In genomic region chr21:43789276-43790052, GRCh38 we compare ENCODE assay signal across 8 cellular contexts. TPM values are rescaled to one million over a fixed set of nuclear protein-coding genes. Genes with fewer than 3 reads are reported as not detected.
DNase-seq lines count a peak whose midpoint lies in the region; ATAC-seq, FAIRE-seq and TF ChIP-seq lines count a peak whose summit lies in the region.

A gene with protein sequence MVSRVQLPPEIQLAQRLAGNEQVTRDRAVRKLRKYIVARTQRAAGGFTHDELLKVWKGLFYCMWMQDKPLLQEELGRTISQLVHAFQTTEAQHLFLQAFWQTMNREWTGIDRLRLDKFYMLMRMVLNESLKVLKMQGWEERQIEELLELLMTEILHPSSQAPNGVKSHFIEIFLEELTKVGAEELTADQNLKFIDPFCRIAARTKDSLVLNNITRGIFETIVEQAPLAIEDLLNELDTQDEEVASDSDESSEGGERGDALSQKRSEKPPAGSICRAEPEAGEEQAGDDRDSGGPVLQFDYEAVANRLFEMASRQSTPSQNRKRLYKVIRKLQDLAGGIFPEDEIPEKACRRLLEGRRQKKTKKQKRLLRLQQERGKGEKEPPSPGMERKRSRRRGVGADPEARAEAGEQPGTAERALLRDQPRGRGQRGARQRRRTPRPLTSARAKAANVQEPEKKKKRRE (plus strand): TSS chr21:43789577. CDS start chr21:43789630, 53 bp downstream.

- peak; percentile 77 for TF ChIP-seq CTCF in Loucy (conservative IDR thresholded peaks at IDR 0.05; ENCODE audit: low read length)
- peak; percentile 99 for TF ChIP-seq CTCF in RWPE2 (IDR thresholded peaks at IDR 0.05; ENCODE audit: poor library complexity, severe bottlenecking)
- peak; percentile 100 for TF ChIP-seq CTCF in nephron (IDR thresholded peaks at IDR 0.05; ENCODE audit: unreplicated experiment in 3 of 3)

- peaks cover 40% of the 10 kb centered on the region for H3K36me3 Mint-ChIP-seq in activated T-helper 2 cell treated with anti-CD3 and anti-CD28 coated beads, Interferon-gamma antibody, Interleukin-2, Interleukin-4, amounts not matched to agents 10 μg/mL and 5 μg/mL and 100 μg/mL, durations not matched to agents 14 hours and 24 hours and 36 hours (ENCODE audit: low read depth)
- peaks cover 20% of the 10 kb centered on the region for H3K36me3 Mint-ChIP-seq in nephron (ENCODE audit: low read depth)

- H3K36me3 ChIP-seq in Loucy (ENCODE audit: insufficient read depth, low read length) (peaks cover 27% of the 10 kb centered on the region; the same call in 1 of the 2 replicates), RWPE2 (ENCODE audit: low read depth) (peaks cover 44% of the 10 kb centered on the region)

- H2AFZ ChIP-seq in Loucy (ENCODE audit: low read length), result peak within 1 kb of the TSS; percentile 97

- peak within 1 kb of the TSS; percentile 96 for H3K4me3 ChIP-seq in Loucy (ENCODE audit: low read length, poor library complexity, severe bottlenecking)
- H3K4me3 ChIP-seq in RWPE2 (ENCODE audit: severe bottlenecking), result peak within 1 kb of the TSS; percentile 58

- TF ChIP-seq POLR2A in H54 (IDR thresholded peaks at IDR 0.05; ENCODE audit: low read depth, low read length), result peak; percentile 94

- H3K9me3 ChIP-seq in Loucy (ENCODE audit: insufficient read depth, low read depth, low read length) (no peaks in the 10 kb centered on the region), RWPE2 (ENCODE audit: severe bottlenecking) (no peaks in the 10 kb centered on the region)

- peak within 1 kb of the TSS; percentile 94 for H3K27ac Mint-ChIP-seq in activated T-helper 2 cell treated with anti-CD3 and anti-CD28 coated beads, Interferon-gamma antibody, Interleukin-2, Interleukin-4, amounts not matched to agents 10 μg/mL and 5 μg/mL and 100 μg/mL, durations not matched to agents 14 hours and 24 hours and 36 hours
- H3K27ac Mint-ChIP-seq in nephron, result peak within 1 kb of the TSS; percentile 77 to 92 (median 85)

- peak within 1 kb of the TSS; percentile 51 for H3K27ac ChIP-seq in RWPE2 (ENCODE audit: poor library complexity, severe bottlenecking)

- DNase-seq in ELR (ENCODE audit: low read depth) (peak; percentile 86), H54 (ENCODE audit: insufficient read length, low spot score) (peak; percentile 95), RWPE2 (ENCODE audit: low spot score) (peak; percentile 81), fibroblast of peridontal ligament (ENCODE audit: extremely low read depth) (peak; percentile 77)
- peak; percentile 93 for DNase-seq in activated T-helper 2 cell treated with anti-CD3 and anti-CD28 coated beads, Interferon-gamma antibody, Interleukin-2, Interleukin-4, amounts not matched to agents 10 μg/mL and 5 μg/mL and 100 μg/mL, durations not matched to agents 14 hours and 24 hours and 36 hours (ENCODE audit: low spot score)
- DNase-seq in stimulated activated naive CD8-positive, alpha-beta T cell treated with anti-CD3 and anti-CD28 coated beads, Interleukin-15, Interleukin-2, amounts not matched to agents 100 U/mL and 50 U/mL, for 24 hours, result peak; percentile 97

- no peaks in the 10 kb centered on the region for H3K27me3 Mint-ChIP-seq in activated T-helper 2 cell treated with anti-CD3 and anti-CD28 coated beads, Interferon-gamma antibody, Interleukin-2, Interleukin-4, amounts not matched to agents 10 μg/mL and 5 μg/mL and 100 μg/mL, durations not matched to agents 14 hours and 24 hours and 36 hours (ENCODE audit: low read depth)
- H3K27me3 Mint-ChIP-seq in nephron (ENCODE audit: low read depth), result peaks cover 9% of the 10 kb centered on the region

- no peaks in the 10 kb centered on the region; the same call in 1 of the 2 replicates for H3F3A ChIP-seq in Loucy (ENCODE audit: low read depth)

- H3K79me2 ChIP-seq in Loucy (ENCODE audit: insufficient read depth, low read length), result peaks cover 50% of the 10 kb centered on the region

- H3K4me1 ChIP-seq in Loucy (ENCODE audit: insufficient read depth, low read length, poor library complexity, severe bottlenecking) (peaks cover 21% of the 10 kb centered on the region), RWPE2 (ENCODE audit: insufficient read depth, poor library complexity, severe bottlenecking) (no peaks in the 10 kb centered on the region)

- FAIRE-seq in H54 (lab: Jason Lieb, UNC), result no peak

- peaks cover 21% of the 10 kb centered on the region for H3K4me1 Mint-ChIP-seq in activated T-helper 2 cell treated with anti-CD3 and anti-CD28 coated beads, Interferon-gamma antibody, Interleukin-2, Interleukin-4, amounts not matched to agents 10 μg/mL and 5 μg/mL and 100 μg/mL, durations not matched to agents 14 hours and 24 hours and 36 hours (ENCODE audit: low read depth)
- H3K4me1 Mint-ChIP-seq in nephron, result peaks cover 16% of the 10 kb centered on the region

- no peaks in the 10 kb centered on the region for H3K27me3 ChIP-seq in Loucy (ENCODE audit: insufficient read depth, low read length, poor library complexity, severe bottlenecking)
- H3K27me3 ChIP-seq in RWPE2 (ENCODE audit: insufficient read depth, poor library complexity, severe bottlenecking), result no peaks in the 10 kb centered on the region

- H4K20me1 ChIP-seq in Loucy (ENCODE audit: insufficient read depth, low read length, poor library complexity, severe bottlenecking), result peaks cover 28% of the 10 kb centered on the region

- intact Hi-C loops in activated T-helper 2 cell treated with anti-CD3 and anti-CD28 coated beads, Interferon-gamma antibody, Interleukin-2, Interleukin-4, amounts not matched to agents 10 μg/mL and 5 μg/mL and 100 μg/mL, durations not matched to agents 14 hours and 24 hours and 36 hours (cut with micrococcal nuclease), result loop anchor here (1.0 kb wide), 1 partner anchor 70 kb away; the partner anchor contains the start of gene PDXK

- peak; percentile 84 for ATAC-seq in RWPE2 (ENCODE audit: low read depth)
- ATAC-seq in stimulated activated naive CD8-positive, alpha-beta T cell treated with anti-CD3 and anti-CD28 coated beads, Interleukin-15, Interleukin-2, amounts not matched to agents 100 U/mL and 50 U/mL, for 24 hours, result peak; percentile 93

- H3K9me3 Mint-ChIP-seq in activated T-helper 2 cell treated with anti-CD3 and anti-CD28 coated beads, Interferon-gamma antibody, Interleukin-2, Interleukin-4, amounts not matched to agents 10 μg/mL and 5 μg/mL and 100 μg/mL, durations not matched to agents 14 hours and 24 hours and 36 hours, result no peaks in the 10 kb centered on the region
- no peaks in the 10 kb centered on the region for H3K9me3 Mint-ChIP-seq in nephron

- H3K4me3 Mint-ChIP-seq in activated T-helper 2 cell treated with anti-CD3 and anti-CD28 coated beads, Interferon-gamma antibody, Interleukin-2, Interleukin-4, amounts not matched to agents 10 μg/mL and 5 μg/mL and 100 μg/mL, durations not matched to agents 14 hours and 24 hours and 36 hours (ENCODE audit: low read depth), result peak within 1 kb of the TSS; percentile 98
- H3K4me3 Mint-ChIP-seq in nephron, result peak within 1 kb of the TSS; percentile 95 to 99 (median 97)

- no peaks in the 10 kb centered on the region for H3K9me2 ChIP-seq in Loucy (replicated peaks; ENCODE audit: low read depth, low read length)

- peak within 1 kb of the TSS; percentile 87 for H3K9ac ChIP-seq in Loucy (ENCODE audit: low read depth, low read length, poor library complexity, severe bottlenecking)

- H3K4me2 ChIP-seq in Loucy (ENCODE audit: low read depth, low read length, poor library complexity, severe bottlenecking), result peak within 1 kb of the TSS; percentile 96

RNA-seq across cellular contexts. Expression of the gene that starts here (rescaled TPM):
- total RNA-seq in activated T-helper 2 cell treated with anti-CD3 and anti-CD28 coated beads, Interferon-gamma antibody, Interleukin-2, Interleukin-4, amounts not matched to agents 10 μg/mL and 5 μg/mL and 100 μg/mL, durations not matched to agents 14 hours and 24 hours and 36 hours, result 67.1 and 71.7 TPM in 2 replicates

Comparison
In these comparisons a context has a peak if more than half of its experiments do, and no peak if none do; other contexts are left out.
1. Peak in every context shown above with its lines: DNase-seq, ATAC-seq, H3K4me3 ChIP-seq and H3K27ac ChIP-seq.